1 cellular context compared by ENCODE assay signal in the genomic region with DNA sequence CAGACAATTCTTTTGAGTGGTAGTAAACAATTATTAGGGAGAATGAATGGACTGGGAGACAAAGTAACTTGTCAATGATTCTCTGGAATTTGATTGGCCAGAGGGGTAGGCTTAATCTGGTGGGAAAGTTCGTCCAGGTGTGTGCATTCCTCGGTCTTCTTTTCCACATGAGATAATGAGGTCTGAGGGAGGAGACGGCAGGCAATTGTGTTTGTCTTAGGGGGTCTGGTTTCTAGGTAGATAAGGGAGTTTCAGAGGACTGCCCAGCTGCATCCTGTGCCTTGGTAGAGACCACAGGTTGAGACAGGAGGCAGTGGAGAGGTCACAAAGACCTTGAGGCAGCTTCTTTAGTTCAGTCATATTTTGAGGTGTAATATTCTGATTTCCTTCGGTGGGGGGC.
TF ChIP-seq lines count a peak whose summit lies in the region.

No MANE protein-coding gene starts in this region.

TF ChIP-seq in K562, 482 proteins besides CTCF, POLR2A, EP300 and RAD21:
- TF ChIP-seq GATAD2B (IDR thresholded peaks at IDR 0.05; ENCODE audit: borderline replicate concordance) (no peak), NONO (IDR thresholded peaks at IDR 0.05; ENCODE audit: low read depth in 2 of 2, low read length in 1 of 2) (no peak), CBFA2T3 (IDR thresholded peaks at IDR 0.05) (peak; percentile 59)
